Comparison of ENCODE assay signal across 1 cellular context in the genomic region with DNA sequence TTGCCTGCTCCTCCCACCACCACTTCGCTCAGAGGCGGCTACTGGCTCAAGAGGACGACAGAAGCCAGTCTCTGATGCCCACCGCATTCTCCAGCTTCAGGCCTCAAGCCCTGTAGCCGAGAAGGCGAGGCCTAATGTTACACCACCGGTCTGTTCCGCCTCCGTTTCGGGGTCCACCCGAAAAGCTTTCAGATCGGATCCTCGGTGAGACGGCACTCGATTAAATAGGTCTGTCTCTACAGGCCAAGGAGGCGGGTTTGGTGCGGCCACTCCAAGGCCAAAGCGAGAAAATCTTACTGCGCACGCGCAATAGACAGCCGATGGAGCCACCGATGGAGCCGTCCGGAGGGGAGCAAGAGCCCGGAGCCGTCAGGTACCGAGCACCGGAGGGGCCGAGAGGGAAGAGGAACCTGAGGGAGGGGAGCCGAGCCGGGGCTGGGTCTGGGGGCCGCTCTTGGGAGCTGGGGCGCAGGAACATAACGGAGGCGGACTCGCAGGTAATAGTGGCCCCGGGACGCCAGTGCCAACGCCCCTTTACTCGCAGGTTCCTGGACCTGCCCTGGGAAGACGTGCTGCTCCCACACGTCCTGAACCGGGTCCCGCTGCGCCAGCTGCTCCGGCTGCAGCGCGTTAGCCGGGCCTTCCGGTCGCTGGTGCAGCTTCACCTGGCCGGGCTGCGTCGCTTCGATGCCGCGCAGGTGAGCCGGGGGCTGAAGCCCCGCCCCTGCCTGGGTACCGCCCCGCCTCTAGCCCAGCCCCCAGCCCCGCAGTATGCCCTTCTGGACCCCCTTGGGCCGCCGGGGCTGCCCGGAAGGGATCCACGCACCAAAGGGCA.
TF ChIP-seq lines count a peak whose summit lies in the region.

Gene FBXL15, plus strand, starts transcription at position 27 of the 835 bp plus-strand sequence. Its CDS starts 294 bp downstream, at position 321.

TF ChIP-seq in K562, 482 proteins besides CTCF, POLR2A, EP300 and RAD21 (continued from another document and continues in another):
- TF ChIP-seq, protein P1, sequence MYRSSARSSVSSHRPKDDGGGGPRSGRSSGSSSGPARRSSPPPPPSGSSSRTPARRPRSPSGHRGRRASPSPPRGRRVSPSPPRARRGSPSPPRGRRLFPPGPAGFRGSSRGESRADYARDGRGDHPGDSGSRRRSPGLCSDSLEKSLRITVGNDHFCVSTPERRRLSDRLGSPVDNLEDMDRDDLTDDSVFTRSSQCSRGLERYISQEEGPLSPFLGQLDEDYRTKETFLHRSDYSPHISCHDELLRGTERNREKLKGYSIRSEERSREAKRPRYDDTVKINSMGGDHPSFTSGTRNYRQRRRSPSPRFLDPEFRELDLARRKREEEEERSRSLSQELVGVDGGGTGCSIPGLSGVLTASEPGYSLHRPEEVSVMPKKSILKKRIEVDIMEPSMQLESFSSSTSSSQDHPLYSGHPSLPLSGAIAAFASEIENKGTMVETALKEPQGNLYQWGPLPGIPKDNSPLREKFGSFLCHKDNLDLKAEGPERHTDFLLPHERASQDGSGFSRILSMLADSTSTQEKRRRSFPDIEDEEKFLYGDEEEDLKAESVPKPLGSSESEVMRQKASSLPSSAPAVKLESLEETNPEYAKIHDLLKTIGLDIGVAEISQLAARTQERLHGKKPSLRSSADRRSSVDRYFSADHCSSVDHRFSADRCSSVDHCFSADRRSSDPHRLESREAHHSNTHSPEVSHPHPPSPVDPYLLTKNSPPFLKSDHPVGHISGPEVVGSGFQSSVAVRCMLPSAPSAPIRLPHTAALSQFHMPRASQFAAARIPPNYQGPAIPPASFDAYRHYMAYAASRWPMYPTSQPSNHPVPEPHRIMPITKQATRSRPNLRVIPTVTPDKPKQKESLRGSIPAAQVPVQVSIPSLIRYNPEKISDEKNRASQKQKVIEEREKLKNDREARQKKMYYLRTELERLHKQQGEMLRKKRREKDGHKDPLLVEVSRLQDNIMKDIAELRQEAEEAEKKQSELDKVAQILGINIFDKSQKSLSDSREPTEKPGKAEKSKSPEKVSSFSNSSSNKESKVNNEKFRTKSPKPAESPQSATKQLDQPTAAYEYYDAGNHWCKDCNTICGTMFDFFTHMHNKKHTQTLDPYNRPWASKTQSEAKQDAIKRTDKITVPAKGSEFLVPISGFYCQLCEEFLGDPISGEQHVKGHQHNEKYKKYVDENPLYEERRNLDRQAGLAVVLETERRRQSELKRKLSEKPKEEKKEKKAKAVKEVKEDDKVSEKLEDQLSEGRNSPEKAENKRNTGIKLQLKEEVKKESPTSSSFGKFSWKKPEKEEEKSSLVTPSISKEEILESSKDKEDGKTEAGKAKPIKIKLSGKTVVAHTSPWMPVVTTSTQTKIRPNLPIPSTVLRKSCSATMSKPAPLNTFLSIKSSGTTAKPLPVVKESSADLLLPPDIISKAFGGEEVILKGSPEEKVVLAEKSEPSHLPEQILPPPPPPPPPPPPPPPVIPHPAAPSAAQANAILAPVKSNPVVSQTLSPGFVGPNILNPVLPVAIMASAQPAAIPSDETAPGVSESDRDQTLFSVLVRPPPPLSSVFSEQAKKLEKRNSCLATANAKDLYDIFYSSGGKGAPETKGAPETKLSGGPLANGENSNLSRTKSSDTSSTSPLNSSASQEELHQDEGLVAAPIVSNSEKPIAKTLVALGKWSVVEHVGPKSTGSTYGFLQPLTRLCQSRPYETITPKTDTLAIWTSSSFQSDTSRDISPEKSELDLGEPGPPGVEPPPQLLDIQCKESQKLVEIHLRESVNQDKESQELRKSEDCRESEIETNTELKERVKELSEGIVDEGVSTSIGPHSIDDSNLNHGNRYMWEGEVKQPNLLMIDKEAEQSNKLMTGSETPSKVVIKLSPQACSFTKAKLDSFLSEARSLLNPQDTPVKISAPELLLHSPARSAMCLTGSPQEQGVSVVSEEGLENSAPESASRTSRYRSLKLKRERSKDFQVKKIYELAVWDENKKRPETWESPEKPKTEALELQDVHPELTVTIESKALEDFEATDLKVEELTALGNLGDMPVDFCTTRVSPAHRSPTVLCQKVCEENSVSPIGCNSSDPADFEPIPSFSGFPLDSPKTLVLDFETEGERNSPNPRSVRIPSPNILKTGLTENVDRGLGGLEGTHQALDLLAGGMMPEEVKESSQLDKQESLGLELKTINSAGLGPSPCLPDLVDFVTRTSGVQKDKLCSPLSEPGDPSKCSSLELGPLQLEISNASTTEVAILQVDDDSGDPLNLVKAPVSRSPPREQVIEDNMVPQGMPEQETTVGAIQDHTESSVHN (IDR thresholded peaks at IDR 0.05; ENCODE audit: borderline replicate concordance in 1 of 2, low read depth in 1 of 2), result no peak
- no peak for TF ChIP-seq ZZZ3 (IDR thresholded peaks at IDR 0.05)
- peak; percentile 94 for TF ChIP-seq C11orf30 (IDR thresholded peaks at IDR 0.05; ENCODE audit: low read depth)
- no peak for TF ChIP-seq ZNF766 (CRISPR knock-in tag; conservative IDR thresholded peaks at IDR 0.05)
- TF ChIP-seq SRSF9 (IDR thresholded peaks at IDR 0.05; ENCODE audit: borderline replicate concordance, low read depth, low read length), result no peak
- TF ChIP-seq SIN3A (IDR thresholded peaks at IDR 0.05; ENCODE audit: borderline replicate concordance in 2 of 2, control insufficient read depth in 1 of 2, low read depth in 2 of 2, low read length in 2 of 2), result peak; percentile 65 to 86; a peak in 3 of 4 replicates
- TF ChIP-seq ESRRA (IDR thresholded peaks at IDR 0.05; ENCODE audit: borderline replicate concordance, low read depth), result peak; percentile 47
- TF ChIP-seq CAMTA2 (CRISPR knock-in tag; conservative IDR thresholded peaks at IDR 0.05), result no peak
- peak in 1 of 2 experiments; percentile 23; a peak in 2 of 4 replicates for TF ChIP-seq SIX5 (IDR thresholded peaks at IDR 0.05; ENCODE audit: borderline replicate concordance in 1 of 2, insufficient read depth in 1 of 2, low read depth in 1 of 2, low read length in 2 of 2)
- 0 out of 2 replicates have a peak, but pooled peaks have one; percentile 6 for TF ChIP-seq TCF7 (IDR thresholded peaks at IDR 0.05; ENCODE audit: borderline replicate concordance)
- peak; percentile 27; the same call in 1 of the 2 replicates for TF ChIP-seq POLR2AphosphoS5 (IDR thresholded peaks at IDR 0.05; ENCODE audit: control insufficient read depth, insufficient read depth, low read depth, low read length)
- peak in 1 of 2 experiments; percentile 68; a peak in 1 of 4 replicates for TF ChIP-seq SRF (CRISPR knock-in tag; IDR thresholded peaks at IDR 0.05)
- TF ChIP-seq RCOR1 (IDR thresholded peaks at IDR 0.05; ENCODE audit: borderline replicate concordance in 1 of 2, low read depth in 2 of 2, low read length in 2 of 2), result no peak
- no peak for TF ChIP-seq HEY1 (CRISPR knock-in tag; IDR thresholded peaks at IDR 0.05; ENCODE audit: borderline replicate concordance)
- no peak for TF ChIP-seq ZNF778 (CRISPR knock-in tag; IDR thresholded peaks at IDR 0.05)
- TF ChIP-seq, protein P2, sequence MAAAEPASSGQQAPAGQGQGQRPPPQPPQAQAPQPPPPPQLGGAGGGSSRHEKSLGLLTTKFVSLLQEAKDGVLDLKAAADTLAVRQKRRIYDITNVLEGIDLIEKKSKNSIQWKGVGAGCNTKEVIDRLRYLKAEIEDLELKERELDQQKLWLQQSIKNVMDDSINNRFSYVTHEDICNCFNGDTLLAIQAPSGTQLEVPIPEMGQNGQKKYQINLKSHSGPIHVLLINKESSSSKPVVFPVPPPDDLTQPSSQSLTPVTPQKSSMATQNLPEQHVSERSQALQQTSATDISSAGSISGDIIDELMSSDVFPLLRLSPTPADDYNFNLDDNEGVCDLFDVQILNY (CRISPR knock-in tag; IDR thresholded peaks at IDR 0.05), result no peak
- TF ChIP-seq NFXL1 (CRISPR knock-in tag; IDR thresholded peaks at IDR 0.05), result no peak
- TF ChIP-seq REST (CRISPR knock-in tag; IDR thresholded peaks at IDR 0.05; ENCODE audit: low read depth), result peak; percentile 70; the same call in 1 of the 2 replicates
- no peak for TF ChIP-seq CCAR2 (IDR thresholded peaks at IDR 0.05; ENCODE audit: low read depth, low read length)
- TF ChIP-seq ZBTB7A (IDR thresholded peaks at IDR 0.05; ENCODE audit: borderline replicate concordance, control insufficient read depth, low read depth, low read length), result peak; percentile 80
- TF ChIP-seq SREBF2 (CRISPR knock-in tag; IDR thresholded peaks at IDR 0.05), result no peak
- no peak for TF ChIP-seq CEBPG (CRISPR knock-in tag; IDR thresholded peaks at IDR 0.05)
- TF ChIP-seq CEBPG (tag; conservative IDR thresholded peaks at IDR 0.05 in 1 of 2, IDR thresholded peaks at IDR 0.05 in 1 of 2), result no peak
- TF ChIP-seq JUND (IDR thresholded peaks at IDR 0.05; ENCODE audit: borderline replicate concordance, low read depth, low read length), result peak; percentile 52; the same call in 1 of the 2 replicates
- no peak for TF ChIP-seq JUND (tag; IDR thresholded peaks at IDR 0.05; ENCODE audit: borderline replicate concordance, low read depth, low read length)
- TF ChIP-seq NR2C2 (CRISPR knock-in tag; IDR thresholded peaks at IDR 0.05), result no peak
- peak; percentile 78; the same call in 1 of the 2 replicates for TF ChIP-seq NR2C2 (tag; IDR thresholded peaks at IDR 0.05)
- TF ChIP-seq ZNF263 (CRISPR knock-in tag; IDR thresholded peaks at IDR 0.05; ENCODE audit: borderline replicate concordance), result peak; percentile 62; the same call in 1 of the 2 replicates
- peak; percentile 54; the same call in 1 of the 2 replicates for TF ChIP-seq PHF8 (IDR thresholded peaks at IDR 0.05; ENCODE audit: borderline replicate concordance, low read length)
- TF ChIP-seq, protein P3, sequence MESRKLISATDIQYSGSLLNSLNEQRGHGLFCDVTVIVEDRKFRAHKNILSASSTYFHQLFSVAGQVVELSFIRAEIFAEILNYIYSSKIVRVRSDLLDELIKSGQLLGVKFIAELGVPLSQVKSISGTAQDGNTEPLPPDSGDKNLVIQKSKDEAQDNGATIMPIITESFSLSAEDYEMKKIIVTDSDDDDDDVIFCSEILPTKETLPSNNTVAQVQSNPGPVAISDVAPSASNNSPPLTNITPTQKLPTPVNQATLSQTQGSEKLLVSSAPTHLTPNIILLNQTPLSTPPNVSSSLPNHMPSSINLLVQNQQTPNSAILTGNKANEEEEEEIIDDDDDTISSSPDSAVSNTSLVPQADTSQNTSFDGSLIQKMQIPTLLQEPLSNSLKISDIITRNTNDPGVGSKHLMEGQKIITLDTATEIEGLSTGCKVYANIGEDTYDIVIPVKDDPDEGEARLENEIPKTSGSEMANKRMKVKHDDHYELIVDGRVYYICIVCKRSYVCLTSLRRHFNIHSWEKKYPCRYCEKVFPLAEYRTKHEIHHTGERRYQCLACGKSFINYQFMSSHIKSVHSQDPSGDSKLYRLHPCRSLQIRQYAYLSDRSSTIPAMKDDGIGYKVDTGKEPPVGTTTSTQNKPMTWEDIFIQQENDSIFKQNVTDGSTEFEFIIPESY (CRISPR knock-in tag; IDR thresholded peaks at IDR 0.05), result 0 out of 2 replicates have a peak, but pooled peaks have one; percentile 15
- TF ChIP-seq PHTF2 (CRISPR knock-in tag; IDR thresholded peaks at IDR 0.05), result no peak
- no peak for TF ChIP-seq HNRNPL (IDR thresholded peaks at IDR 0.05; ENCODE audit: low read depth, low read length)
- no peak for TF ChIP-seq MAFG (tag; conservative IDR thresholded peaks at IDR 0.05)
- no peak for TF ChIP-seq KLF1 (tag; IDR thresholded peaks at IDR 0.05)
- TF ChIP-seq ZNF740 (CRISPR knock-in tag; IDR thresholded peaks at IDR 0.05), result 0 out of 2 replicates have a peak, but pooled peaks have one; percentile 40
- TF ChIP-seq ZNF740 (tag; IDR thresholded peaks at IDR 0.05), result no peak
- TF ChIP-seq MTF1 (CRISPR knock-in tag; IDR thresholded peaks at IDR 0.05; ENCODE audit: borderline replicate concordance), result no peak
- no peak for TF ChIP-seq HIVEP1 (CRISPR knock-in tag; IDR thresholded peaks at IDR 0.05)
- peak; percentile 64 for TF ChIP-seq VEZF1 (CRISPR knock-in tag; IDR thresholded peaks at IDR 0.05)
- peak; percentile 42; the same call in 1 of the 2 replicates for TF ChIP-seq MTA3 (IDR thresholded peaks at IDR 0.05; ENCODE audit: borderline replicate concordance)
- peak; percentile 91 for TF ChIP-seq TOE1 (IDR thresholded peaks at IDR 0.05; ENCODE audit: borderline replicate concordance)
- TF ChIP-seq TOE1 (CRISPR knock-in tag; IDR thresholded peaks at IDR 0.05; ENCODE audit: borderline replicate concordance, low read depth), result no peak
- no peak for TF ChIP-seq CHD4 (IDR thresholded peaks at IDR 0.05; ENCODE audit: insufficient read depth, insufficient replicate concordance, low read depth, low read length, poor library complexity, severe bottlenecking)
- TF ChIP-seq RB1 (IDR thresholded peaks at IDR 0.05; ENCODE audit: low read depth), result peak; percentile 68; the same call in 1 of the 2 replicates
